ENCODE assay signal across 26 cellular contexts in the genomic region with DNA sequence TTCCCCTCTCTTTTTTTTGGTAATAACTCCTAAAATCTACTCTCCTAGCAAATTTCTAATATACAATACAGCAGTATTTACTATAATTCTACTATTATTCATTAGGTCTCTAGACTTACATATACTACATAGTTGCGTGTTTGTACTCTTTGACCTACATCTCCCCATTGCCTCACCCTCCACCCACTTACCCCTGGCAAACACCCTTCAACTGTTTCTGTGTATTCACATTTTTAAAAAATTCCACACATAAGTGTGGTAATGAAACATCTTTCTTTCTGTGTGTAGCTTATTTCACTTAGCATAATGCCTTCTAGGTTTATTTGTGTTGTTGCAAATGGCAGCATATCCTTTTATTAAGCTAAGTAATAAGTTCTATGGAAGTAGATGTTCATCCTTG.
"Had no signal": no experiment of that assay in that cellular context is flagged by ENCODE, and none has a peak within 500 bp of the region (broad histone marks: within the 10 kb centered on the region; RNA-seq: fewer than 3 reads in every experiment).

No MANE protein-coding gene starts in this region.

- H3K4me1 ChIP-seq: breast epithelium, esophagus muscularis mucosa, spleen, testis, transverse colon had no signal

- ATAC-seq: activated T-cell treated with anti-CD3 and anti-CD28 coated beads, Interleukin-2, amount 50 U/mL, for 72 hours; gastrocnemius medialis; left colon; naive thymus-derived CD4-positive, alpha-beta T cell had no signal

- H3K9me3 ChIP-seq: breast epithelium, esophagus muscularis mucosa, gastrocnemius medialis, ovary, right atrium auricular region, spleen, testis, transverse colon had no signal

- H3K4me3 ChIP-seq: breast epithelium, esophagus muscularis mucosa, gastrocnemius medialis, ovary, right atrium auricular region, spleen, testis, transverse colon had no signal

- H3K27ac ChIP-seq: breast epithelium, esophagus muscularis mucosa, gastrocnemius medialis, ovary, right atrium auricular region, spleen, testis, transverse colon had no signal

- H3K27me3 ChIP-seq: breast epithelium, esophagus muscularis mucosa, gastrocnemius medialis, ovary, right atrium auricular region, spleen, testis, transverse colon had no signal

- H3K36me3 ChIP-seq: breast epithelium, esophagus muscularis mucosa, gastrocnemius medialis, ovary, right atrium auricular region, spleen, transverse colon had no signal

- DNase-seq: activated CD4-positive, alpha-beta T cell treated with anti-CD3 and anti-CD28 coated beads for 4 hours; activated CD4-positive, alpha-beta T cell treated with anti-CD3 and anti-CD28 coated beads, Interleukin-2, amount 50 U/mL, for 4 hours; activated CD4-positive, CD25-positive, alpha-beta regulatory T cell; activated effector memory CD4-positive, alpha-beta T cell treated with Interleukin-2 at 50 U/mL for 16 hours; activated naive CD4-positive, alpha-beta T cell treated with Interleukin-2 at 50 U/mL for 16 hours; activated naive CD8-positive, alpha-beta T cell treated with anti-CD3 and anti-CD28 coated beads for 36 hours; activated T-cell treated with anti-CD3 and anti-CD28 coated beads for 4 hours; activated T-cell treated with anti-CD3 and anti-CD28 coated beads, Interleukin-2, amount 50 U/mL, for 72 hours; amniotic stem cell; dermis blood vessel endothelial cell; effector CD4-positive, alpha-beta T cell; gastrocnemius medialis; head of caudate nucleus; hippocampal formation; kidney; left colon; midbrain; naive thymus-derived CD4-positive, alpha-beta T cell; ovary; spleen; stimulated activated naive CD4-positive, alpha-beta T cell treated with Interleukin-2 at 50 U/mL for 16 hours; testis; transverse colon had no signal
